Comparison of ENCODE assay signal across 10 cellular contexts in the genomic region with DNA sequence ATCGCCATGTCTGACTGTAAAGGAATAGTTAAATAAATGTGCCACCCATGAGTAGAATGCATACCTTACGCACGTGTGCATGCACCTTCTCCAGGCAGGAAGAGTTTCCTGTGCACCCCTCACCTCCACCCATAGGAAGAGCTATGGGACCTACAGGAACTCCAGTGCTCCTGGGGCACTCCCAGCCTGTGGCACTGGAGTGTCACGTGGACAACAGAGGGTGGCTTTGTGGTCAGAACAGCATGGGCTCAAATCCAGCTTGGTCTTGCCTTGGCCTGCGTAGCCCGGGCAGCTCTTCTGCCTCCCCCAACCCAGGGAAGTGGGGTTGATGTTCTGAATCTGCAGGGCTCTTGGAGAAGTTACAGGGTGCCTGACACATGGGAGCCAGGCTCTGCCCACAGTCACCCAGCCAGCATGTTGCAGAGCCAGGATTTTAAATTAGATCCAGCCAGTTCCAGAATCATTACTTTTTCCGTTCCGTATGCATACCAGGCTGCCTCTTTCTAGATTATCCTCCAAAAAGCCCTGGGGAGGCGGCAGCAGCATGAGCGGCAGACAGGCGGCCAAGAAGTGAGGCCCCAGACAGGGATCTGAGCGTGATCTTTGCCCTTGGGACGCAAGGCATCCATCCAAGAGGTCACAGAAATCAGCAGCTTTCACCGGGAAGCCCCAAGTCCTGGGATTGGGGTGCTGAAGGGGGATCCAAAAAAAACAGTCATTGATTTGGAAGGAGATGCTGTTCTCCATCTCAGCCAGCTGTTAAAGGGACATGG.
DNase-seq lines count a peak whose midpoint lies in the region; ATAC-seq, FAIRE-seq and TF ChIP-seq lines count a peak whose summit lies in the region.
"Had no signal": no experiment of that assay in that cellular context is flagged by ENCODE, and none has a peak within 500 bp of the region (broad histone marks: within the 10 kb centered on the region; RNA-seq: fewer than 3 reads in every experiment).

No MANE protein-coding gene starts in this region.

- H3K27ac Mint-ChIP-seq in progenitor cell of endocrine pancreas, result peak overlapping the region; percentile 54

- no peak for FAIRE-seq in D721Med (lab: Jason Lieb, UNC)
- FAIRE-seq: colon had no signal

- no peak overlapping the region for H3K9ac ChIP-seq in BLaER1

- H3K9me3 Mint-ChIP-seq in progenitor cell of endocrine pancreas (ENCODE audit: low read depth), result no peaks in the 10 kb centered on the region

- H3K4me2 ChIP-seq in BLaER1, result peak overlapping the region; percentile 23; the same call in 1 of the 2 replicates

- H3K36me3 ChIP-seq in BLaER1 (no peaks in the 10 kb centered on the region), RWPE2 (ENCODE audit: low read depth) (no peaks in the 10 kb centered on the region)

- H3K4me1 ChIP-seq in BLaER1, result peaks cover 11% of the 10 kb centered on the region; the same call in 1 of the 2 replicates
- peaks cover 19% of the 10 kb centered on the region for H3K4me1 ChIP-seq in RWPE2 (ENCODE audit: insufficient read depth, poor library complexity, severe bottlenecking)

- ATAC-seq in RWPE2 (ENCODE audit: low read depth) (no peak; the same call in 1 of the 3 replicates), HG02870 (IDR thresholded peaks at IDR 0.05; ENCODE audit: unreplicated experiment) (no peak)

- H3K27me3 ChIP-seq in BLaER1, result no peaks in the 10 kb centered on the region
- no peaks in the 10 kb centered on the region for H3K27me3 ChIP-seq in RWPE2 (ENCODE audit: insufficient read depth, poor library complexity, severe bottlenecking)

- H3K4me3 Mint-ChIP-seq in progenitor cell of endocrine pancreas (ENCODE audit: low read depth), result no peak overlapping the region

- no peaks in the 10 kb centered on the region for H3K36me3 Mint-ChIP-seq in progenitor cell of endocrine pancreas (ENCODE audit: insufficient read depth)

- TF ChIP-seq CTCF in RWPE2 (IDR thresholded peaks at IDR 0.05; ENCODE audit: poor library complexity, severe bottlenecking), result no peak
- TF ChIP-seq CTCF in progenitor cell of endocrine pancreas (IDR thresholded peaks at IDR 0.05; ENCODE audit: unreplicated experiment), result no peak
- TF ChIP-seq CTCF in D721Med (IDR thresholded peaks at IDR 0.05; ENCODE audit: insufficient read depth, missing control alignments), result no peak

- H4K20me1 ChIP-seq in BLaER1, result no peaks in the 10 kb centered on the region

- DNase-seq in RWPE2 (ENCODE audit: low spot score) (no peak), globus pallidus (ENCODE audit: low spot score) (peak; percentile 14), progenitor cell of endocrine pancreas (ENCODE audit: low spot score, unreplicated experiment) (no peak), NCI-H2196 treated with DMSO at 0.1 percent for 48 hours (lab: John Stamatoyannopoulos, UW; ENCODE audit: unreplicated experiment) (no peak), D721Med (ENCODE audit: insufficient read length, low spot score) (no peak)
- DNase-seq in stimulated activated CD4-positive, alpha-beta T cell treated with anti-CD3 and anti-CD28 coated beads, Interleukin-12 subunit alpha, Interleukin-12 subunit beta, amount 100 ng/mL, for 4 hours, result no peak
- DNase-seq: activated T-cell treated with anti-CD3 and anti-CD28 coated beads, Interleukin-2, amount 50 U/mL, for 48 hours had no signal

- H3K4me3 ChIP-seq in BLaER1 (no peak overlapping the region), RWPE2 (ENCODE audit: severe bottlenecking) (no peak overlapping the region)

- H3K27ac ChIP-seq in BLaER1 (no peak overlapping the region), RWPE2 (ENCODE audit: poor library complexity, severe bottlenecking) (peak overlapping the region; percentile 60)

- peaks cover 8% of the 10 kb centered on the region for H3K27me3 Mint-ChIP-seq in progenitor cell of endocrine pancreas

- H3K4me1 Mint-ChIP-seq in progenitor cell of endocrine pancreas (ENCODE audit: low read depth), result peaks cover 22% of the 10 kb centered on the region

- H3K9me3 ChIP-seq in BLaER1 (no peaks in the 10 kb centered on the region), RWPE2 (ENCODE audit: severe bottlenecking) (no peaks in the 10 kb centered on the region)
